13 cellular contexts compared by ENCODE assay signal in genomic region chr2:73105511-73105971, GRCh38. TPM values are rescaled to one million over a fixed set of nuclear protein-coding genes. Genes with fewer than 3 reads are reported as not detected.
DNase-seq lines count a peak whose midpoint lies in the region; ATAC-seq and TF ChIP-seq lines count a peak whose summit lies in the region.
"Had no signal": no experiment of that assay in that cellular context is flagged by ENCODE, and none has a peak within 500 bp of the region (broad histone marks: within the 10 kb centered on the region; RNA-seq: fewer than 3 reads in every experiment).

No MANE protein-coding gene starts in this region.

- H2AFZ ChIP-seq in GM23248 (no peak overlapping the region), PC-3 (ENCODE audit: low read length) (no peak overlapping the region)

- H3K4me2 ChIP-seq in GM23248 (ENCODE audit: unreplicated experiment) (peak overlapping the region; percentile 42), PC-3 (ENCODE audit: low read length) (no peak overlapping the region)

- H3F3A ChIP-seq in GM23248 (ENCODE audit: insufficient read depth) (peaks cover 23% of the 10 kb centered on the region), PC-3 (ENCODE audit: low read length, unreplicated experiment) (no peaks in the 10 kb centered on the region)

- H3K9me2 ChIP-seq in GM23248 (ENCODE audit: insufficient read depth) (no peaks in the 10 kb centered on the region), PC-3 (replicated peaks; ENCODE audit: low read length) (no peaks in the 10 kb centered on the region)

- intact Hi-C loops in PC-3 (cut with micrococcal nuclease) (no loop called here), posterior vena cava (cut with DNase I) (no loop called here)

- ATAC-seq in PC-3, result no peak
- ATAC-seq: Panc1 had no signal

- CTCF ChIA-PET in PC-3 (lab: Charles Lee), result no interaction called here
- CTCF ChIA-PET in CD8-positive, alpha-beta memory T cell (lab: Charles Lee), result no interaction called here

- H3K27ac Mint-ChIP-seq in CD8-positive, alpha-beta memory T cell, result peak overlapping the region in 2 of 8 donors; percentile 19 to 21

- no peak overlapping the region for H3K9ac ChIP-seq in GM23248
- H3K9ac ChIP-seq in PC-3 (ENCODE audit: low read length), result no peak overlapping the region

- DNase-seq in GM23248 (peak; percentile 41), PC-3 (peak; percentile 14), fibroblast of mammary gland (ENCODE audit: low read depth) (peak; percentile 10), posterior vena cava (ENCODE audit: low spot score) (peak; percentile 63), GOT3 (lab: John Stamatoyannopoulos, UW) (no peak), NCI-H1417 (lab: John Stamatoyannopoulos, UW) (no peak), NOMO-1 treated with dmso at 0.1 percent for 144 hours (lab: John Stamatoyannopoulos, UW; ENCODE audit: unreplicated experiment) (no peak)
- no peak for DNase-seq in CD8-positive, alpha-beta memory T cell
- DNase-seq: NCI-H1092, NCI-H1694, NCI-H748 treated with DMSO at 0.1 percent for 48 hours, SHP77 treated with DMSO at 0.1 percent for 48 hours had no signal

- 58 to 67% methylated on average over 2 of the region's 2 CpGs for WGBS in GM23248 (ENCODE audit: low coverage in 1 of 2, low lambda C conversion rate in 2 of 2, missing lambda C conversion rate in 2 of 2), 2 experiments

- H3K79me2 ChIP-seq in GM23248 (ENCODE audit: insufficient read depth) (peaks cover 100% of the 10 kb centered on the region), PC-3 (ENCODE audit: low read length) (peaks cover 93% of the 10 kb centered on the region)

- no peak overlapping the region for H3K4me3 Mint-ChIP-seq in CD8-positive, alpha-beta memory T cell

- H3K9me3 Mint-ChIP-seq in CD8-positive, alpha-beta memory T cell, result no peaks in the 10 kb centered on the region

- peaks cover 0 to 4% (median 0%) of the 10 kb centered on the region in 3 donors for H3K36me3 Mint-ChIP-seq in CD8-positive, alpha-beta memory T cell

- POLR2A ChIA-PET in PC-3 (lab: Charles Lee; ENCODE audit: unreplicated experiment), result no interaction called here
- POLR2A ChIA-PET in CD8-positive, alpha-beta memory T cell (lab: Charles Lee), result no interaction called here

- H3K36me3 ChIP-seq in GM23248 (ENCODE audit: low read depth) (no peaks in the 10 kb centered on the region), PC-3 (ENCODE audit: low read depth, low read length) (no peaks in the 10 kb centered on the region)
- no peaks in the 10 kb centered on the region for H3K36me3 ChIP-seq in CD8-positive, alpha-beta memory T cell (ENCODE audit: insufficient read depth, low read length)

- BruUV-seq in PC-3 (replicated peaks; lab: Mats Ljungman, UMichigan), result no TSS peak

- no peaks in the 10 kb centered on the region for H3K27me3 ChIP-seq in GM23248 (replicated peaks; ENCODE audit: insufficient read depth)
- no peaks in the 10 kb centered on the region for H3K27me3 ChIP-seq in PC-3 (ENCODE audit: low read length)
- H3K27me3 ChIP-seq in CD8-positive, alpha-beta memory T cell (ENCODE audit: insufficient read depth, low read length, poor library complexity, severe bottlenecking), result no peaks in the 10 kb centered on the region

- H3K4me3 ChIP-seq in GM23248, result no peak overlapping the region
- H3K4me3 ChIP-seq in PC-3 (ENCODE audit: low read length), result no peak overlapping the region
- H3K4me3 ChIP-seq in fibroblast of mammary gland (ENCODE audit: control insufficient read depth, low read depth, low read length), result no peak overlapping the region
- H3K4me3 ChIP-seq in CD8-positive, alpha-beta memory T cell (ENCODE audit: low read length), result no peak overlapping the region

- H3K27ac ChIP-seq in GM23248 (peak overlapping the region; percentile 35), PC-3 (ENCODE audit: low read length) (no peak overlapping the region)
- H3K27ac ChIP-seq in CD8-positive, alpha-beta memory T cell (ENCODE audit: low read depth, low read length), result no peak overlapping the region

- in situ Hi-C loops in GM23248 (cut with MboI), result no loop called here

- H4K20me1 ChIP-seq in GM23248 (ENCODE audit: insufficient read depth) (peaks cover 28% of the 10 kb centered on the region), PC-3 (ENCODE audit: low read length) (peaks cover 13% of the 10 kb centered on the region; the same call in 1 of the 2 replicates)

- H3K27me3 Mint-ChIP-seq in CD8-positive, alpha-beta memory T cell, result peaks cover 0 to 7% of the 10 kb centered on the region in 2 donors

- H3K9me3 ChIP-seq in GM23248 (ENCODE audit: low read depth) (no peaks in the 10 kb centered on the region), PC-3 (ENCODE audit: low read length) (no peaks in the 10 kb centered on the region)
- no peaks in the 10 kb centered on the region for H3K9me3 ChIP-seq in CD8-positive, alpha-beta memory T cell (ENCODE audit: low read length)

- TF ChIP-seq CTCF in PC-3 (conservative IDR thresholded peaks at IDR 0.05; ENCODE audit: low read depth, low read length) (no peak), fibroblast of mammary gland (conservative IDR thresholded peaks at IDR 0.05; ENCODE audit: control insufficient read depth, insufficient read depth, low read depth, low read length) (no peak)

- H3K4me1 ChIP-seq in GM23248 (ENCODE audit: insufficient read depth), result peaks cover 69% of the 10 kb centered on the region
- peaks cover 10% of the 10 kb centered on the region for H3K4me1 ChIP-seq in PC-3 (ENCODE audit: insufficient read depth, low read length)
- H3K4me1 ChIP-seq in CD8-positive, alpha-beta memory T cell (ENCODE audit: insufficient read depth, low read length), result no peaks in the 10 kb centered on the region

- H3K4me1 Mint-ChIP-seq in CD8-positive, alpha-beta memory T cell, result peaks cover 23 to 41% (median 32%) of the 10 kb centered on the region in 3 donors

RNA-seq across cellular contexts. Expression of gene RAB11FIP5, which starts 7.2 kb away (rescaled TPM):
- 71.9 and 76.6 TPM in 2 replicates for total RNA-seq in GM23248 (2014; rRNA removed; shearing (Covaris generic))
- polyA plus RNA-seq in GM23248 (2016; fragmentation: Nextera tagmentation; extraction: Ambion mirVana), result 34.4 and 35.0 TPM in 2 replicates
- 26.6 and 36.9 TPM in 2 replicates for total RNA-seq in PC-3 (2014; rRNA removed)
- total RNA-seq in posterior vena cava, result 10 to 100 TPM; 29.3 to 39.2 TPM
- 1 to 10 TPM; 2.7 to 4.3 TPM for total RNA-seq in CD8-positive, alpha-beta memory T cell
- polyA plus RNA-seq in CD8-positive, alpha-beta memory T cell, result 10.4 TPM

RNA-seq across cellular contexts. Expression of gene SFXN5, which starts 34.0 kb away (rescaled TPM):
- total RNA-seq in GM23248 (2014; rRNA removed; shearing (Covaris generic)), result 16.4 and 17.1 TPM in 2 replicates
- 7.3 and 10.0 TPM in 2 replicates for polyA plus RNA-seq in GM23248 (2016; fragmentation: Nextera tagmentation; extraction: Ambion mirVana)
- total RNA-seq in PC-3 (2014; rRNA removed) (22.0 and 30.7 TPM in 2 replicates), posterior vena cava (10 to 100 TPM; 10.3 to 10.9 TPM)
- total RNA-seq in CD8-positive, alpha-beta memory T cell, result 10 to 100 TPM; 16.8 to 19.1 TPM
- 1.8 TPM for polyA plus RNA-seq in CD8-positive, alpha-beta memory T cell

Comparison
In these comparisons a context has a peak if more than half of its experiments do, and no peak if none do; other contexts are left out.
1. DNase-seq: peak in GM23248 (single experiment), PC-3 (single experiment), fibroblast of mammary gland (single experiment) and posterior vena cava (single experiment); none in GOT3 (single experiment), CD8-positive, alpha-beta memory T cell (0 of 5), NCI-H1417 (0 of 3) and NOMO-1 treated with dmso at 0.1 percent for 144 hours (single experiment).